In genomic region chr12:31736472-31736871, GRCh38 we compare ENCODE assay signal across 8 cellular contexts. TPM values are rescaled to one million over a fixed set of nuclear protein-coding genes. Genes with fewer than 3 reads are reported as not detected.
DNase-seq lines count a peak whose midpoint lies in the region; ATAC-seq and TF ChIP-seq lines count a peak whose summit lies in the region.

No MANE protein-coding gene starts in this region.

- peak overlapping the region; percentile 71 for H3K4me3 Mint-ChIP-seq in activated naive CD4-positive, alpha-beta T cell treated with anti-CD3 and anti-CD28 coated beads, Interleukin-2, amount 50 U/mL, for 24 hours

- H3K36me3 ChIP-seq in sigmoid colon: no peaks in the 10 kb centered on the region

- ATAC-seq in GM21737 (IDR thresholded peaks at IDR 0.05; ENCODE audit: unreplicated experiment): no peak

- no peaks in the 10 kb centered on the region for H3K9me3 Mint-ChIP-seq in activated naive CD4-positive, alpha-beta T cell treated with anti-CD3 and anti-CD28 coated beads, Interleukin-2, amount 50 U/mL, for 24 hours

- no peak for TF ChIP-seq EP300 in sigmoid colon (IDR thresholded peaks at IDR 0.05)

- intact Hi-C loops in posterior cingulate gyrus (cut with DNase I) (no loop called here), sigmoid colon (cut with DNase I) (no loop called here)

- no peaks in the 10 kb centered on the region for H3K27me3 Mint-ChIP-seq in activated naive CD4-positive, alpha-beta T cell treated with anti-CD3 and anti-CD28 coated beads, Interleukin-2, amount 50 U/mL, for 24 hours

- peaks cover 3% of the 10 kb centered on the region for H3K36me3 Mint-ChIP-seq in activated naive CD4-positive, alpha-beta T cell treated with anti-CD3 and anti-CD28 coated beads, Interleukin-2, amount 50 U/mL, for 24 hours

- no peak overlapping the region for H3K27ac ChIP-seq in sigmoid colon

- peaks cover 73% of the 10 kb centered on the region for H3K4me1 Mint-ChIP-seq in activated naive CD4-positive, alpha-beta T cell treated with anti-CD3 and anti-CD28 coated beads, Interleukin-2, amount 50 U/mL, for 24 hours

- H3K27ac Mint-ChIP-seq in activated naive CD4-positive, alpha-beta T cell treated with anti-CD3 and anti-CD28 coated beads, Interleukin-2, amount 50 U/mL, for 24 hours: peak overlapping the region; percentile 95

- no peaks in the 10 kb centered on the region for H3K9me3 ChIP-seq in sigmoid colon

- TF ChIP-seq CTCF in GM12865 (IDR thresholded peaks at IDR 0.05; ENCODE audit: insufficient read depth, low read depth, low read length, missing control alignments): no peak
- no peak for TF ChIP-seq CTCF in sigmoid colon (IDR thresholded peaks at IDR 0.05)

- peak; percentile 56 for DNase-seq in GM12865 (ENCODE audit: low read depth)
- peak; percentile 88 for DNase-seq in OCI-M1 (lab: John Stamatoyannopoulos, UW)
- peak; percentile 88 for DNase-seq in renal cortical epithelial cell (ENCODE audit: low read depth)
- DNase-seq in mucosa of gallbladder (ENCODE audit: low spot score): no peak
- no peak for DNase-seq in posterior cingulate gyrus
- DNase-seq in sigmoid colon: no peak

- H3K4me1 ChIP-seq in sigmoid colon: peaks cover 0 to 6% (median 2%) of the 10 kb centered on the region in 4 donors

- no peaks in the 10 kb centered on the region for H3K27me3 ChIP-seq in sigmoid colon

- H3K4me3 ChIP-seq in GM12865 (ENCODE audit: low read depth, low read length) (no peak overlapping the region), sigmoid colon (no peak overlapping the region)

- TF ChIP-seq POLR2A in sigmoid colon (IDR thresholded peaks at IDR 0.05): no peak

RNA-seq across cellular contexts. Expression of gene AMN1, which starts 7.7 kb away (rescaled TPM):
- total RNA-seq in renal cortical epithelial cell (11.1 and 12.1 TPM in 2 replicates), mucosa of gallbladder (8.9 TPM), sigmoid colon (10 to 100 TPM in 3 of 4 donors, 1 to 10 TPM in 1; 5.5 to 13.2 (median 11.0) TPM)
- 10 to 100 TPM in 1 of 3 donors, 1 to 10 TPM in 2; 2.4 to 10.2 (median 5.5) TPM for polyA plus RNA-seq in sigmoid colon

Comparison
In these comparisons a context has a peak if more than half of its experiments do, and no peak if none do; other contexts are left out.
1. DNase-seq: peak in GM12865 (single experiment), OCI-M1 (single experiment) and renal cortical epithelial cell (single experiment); none in mucosa of gallbladder (single experiment), posterior cingulate gyrus (0 of 10) and sigmoid colon (single experiment).